11 cellular contexts compared by ENCODE assay signal in the genomic region with DNA sequence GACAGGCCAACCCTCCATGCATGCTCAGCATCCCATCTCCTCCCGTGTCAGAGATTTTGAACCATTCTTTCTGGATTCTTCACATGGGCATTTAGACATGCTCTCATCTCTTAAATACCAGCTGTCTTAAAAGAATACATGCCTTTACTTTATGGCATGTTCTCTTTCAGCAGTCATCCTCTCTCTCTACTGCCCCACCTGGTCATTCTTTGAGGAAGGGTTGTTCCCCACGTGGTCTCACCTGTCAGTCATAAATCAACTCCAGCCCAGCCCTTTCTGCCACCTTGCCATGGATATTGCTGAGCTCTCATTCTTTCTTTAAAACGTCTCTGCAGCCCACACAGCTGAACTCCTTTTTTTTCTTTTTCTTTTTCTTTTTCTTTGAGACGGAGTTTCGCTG.
DNase-seq lines count a peak whose midpoint lies in the region; ATAC-seq and TF ChIP-seq lines count a peak whose summit lies in the region.
"Had no signal": no experiment of that assay in that cellular context is flagged by ENCODE, and none has a peak within 500 bp of the region (broad histone marks: within the 10 kb centered on the region; RNA-seq: fewer than 3 reads in every experiment).

No MANE protein-coding gene starts in this region.

- no peaks in the 10 kb centered on the region for H3F3A ChIP-seq in Loucy (ENCODE audit: low read depth)

- no peaks in the 10 kb centered on the region for H3K79me2 ChIP-seq in Loucy (ENCODE audit: insufficient read depth, low read length)
- H3K79me2 ChIP-seq in hepatocyte = peaks cover 9% of the 10 kb centered on the region

- peaks cover 6% of the 10 kb centered on the region; the same call in 1 of the 2 replicates for H3K36me3 ChIP-seq in Loucy (ENCODE audit: insufficient read depth, low read length)
- no peaks in the 10 kb centered on the region for H3K36me3 ChIP-seq in hepatocyte (replicated peaks; ENCODE audit: insufficient read depth, low read depth)

- H2AFZ ChIP-seq in Loucy (ENCODE audit: low read length) (no peak overlapping the region), hepatocyte (no peak overlapping the region)

- H3K27me3 ChIP-seq in Loucy (ENCODE audit: insufficient read depth, low read length, poor library complexity, severe bottlenecking) (no peaks in the 10 kb centered on the region), hepatocyte (no peaks in the 10 kb centered on the region)

- no peaks in the 10 kb centered on the region for H4K20me1 ChIP-seq in Loucy (ENCODE audit: insufficient read depth, low read length, poor library complexity, severe bottlenecking)
- no peaks in the 10 kb centered on the region for H4K20me1 ChIP-seq in hepatocyte (ENCODE audit: insufficient read depth, poor library complexity, severe bottlenecking)

- H3K4me2 ChIP-seq in Loucy (ENCODE audit: low read depth, low read length, poor library complexity, severe bottlenecking) (no peak overlapping the region), hepatocyte (no peak overlapping the region)

- DNase-seq in ACHN (peak; percentile 31), hepatocyte (ENCODE audit: low spot score) (peak; percentile 63), NOMO-1 treated with dmso at 0.1 percent for 144 hours (lab: John Stamatoyannopoulos, UW; ENCODE audit: unreplicated experiment) (no peak), GF-D8 (lab: John Stamatoyannopoulos, UW) (no peak), NCI-H1930 (lab: John Stamatoyannopoulos, UW) (no peak), retina (no peak)
- DNase-seq: activated T-cell treated with anti-CD3 and anti-CD28 coated beads, Interleukin-2, amount 50 U/mL, for 1 hour; NCI-H1694; stimulated activated CD4-positive, alpha-beta T cell treated with anti-CD3 and anti-CD28 coated beads, Interleukin-4, amount 100 ng/mL, for 24 hours had no signal

- in situ Hi-C loops in ACHN (cut with HindIII; ENCODE audit: low pct_ligation_motif_present, low pct_unique_long_range_greater_than_20kb, low sequenced_read_pairs) = no loop called here

- H3K4me3 ChIP-seq in Loucy (ENCODE audit: low read length, poor library complexity, severe bottlenecking) = no peak overlapping the region
- H3K4me3 ChIP-seq in hepatocyte = no peak overlapping the region

- H3K9ac ChIP-seq in Loucy (ENCODE audit: low read depth, low read length, poor library complexity, severe bottlenecking) = no peak overlapping the region

- H3K9me3 ChIP-seq in Loucy (ENCODE audit: insufficient read depth, low read depth, low read length) = no peaks in the 10 kb centered on the region
- H3K9me3 ChIP-seq in hepatocyte (ENCODE audit: low read depth) = no peaks in the 10 kb centered on the region

- peak; percentile 37 for ATAC-seq in GM18498 (IDR thresholded peaks at IDR 0.05; ENCODE audit: unreplicated experiment)

- H3K27ac ChIP-seq in hepatocyte = no peak overlapping the region

- H3K9me2 ChIP-seq in Loucy (replicated peaks; ENCODE audit: low read depth, low read length) = no peaks in the 10 kb centered on the region
- no peaks in the 10 kb centered on the region for H3K9me2 ChIP-seq in hepatocyte (replicated peaks; ENCODE audit: insufficient read depth)

- H3K4me1 ChIP-seq in Loucy (ENCODE audit: insufficient read depth, low read length, poor library complexity, severe bottlenecking) = peaks cover 7% of the 10 kb centered on the region
- peaks cover 9% of the 10 kb centered on the region for H3K4me1 ChIP-seq in hepatocyte (ENCODE audit: insufficient read depth)

- peak; percentile 61 for TF ChIP-seq CTCF in Loucy (conservative IDR thresholded peaks at IDR 0.05; ENCODE audit: low read length)
- peak; percentile 21 for TF ChIP-seq CTCF in hepatocyte (IDR thresholded peaks at IDR 0.05; ENCODE audit: poor library complexity)

- 73% methylated on average over 5 of the region's 5 CpGs for WGBS in hepatocyte (ENCODE audit: low lambda C conversion rate, missing lambda C conversion rate)

Comparison
In these comparisons a context has a peak if more than half of its experiments do, and no peak if none do; other contexts are left out.
1. DNase-seq: peak in ACHN (single experiment) and hepatocyte (single experiment); none in NOMO-1 treated with dmso at 0.1 percent for 144 hours (single experiment), GF-D8 (single experiment), NCI-H1930 (0 of 2) and retina (single experiment).